In the genomic region with DNA sequence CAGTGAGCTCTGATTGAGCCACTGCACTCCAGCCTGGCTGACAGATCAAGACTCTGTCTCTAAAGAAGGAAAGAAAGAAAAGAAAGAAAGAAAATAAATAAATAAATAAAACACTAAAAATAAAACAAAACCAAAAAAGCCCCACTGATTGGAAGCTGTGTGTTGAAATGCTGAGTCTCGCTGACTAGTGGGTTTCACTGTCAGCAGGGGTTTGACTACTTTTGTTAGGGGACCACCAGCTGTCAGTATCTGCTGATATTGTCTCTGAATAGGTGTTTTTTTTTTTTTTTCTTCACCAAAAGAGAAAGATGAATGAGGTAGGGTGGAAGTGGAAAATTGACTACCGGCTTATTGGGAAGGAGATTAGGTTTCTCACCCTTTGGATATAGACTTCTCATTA, we compare ENCODE assay signal across 23 cellular contexts.
"Had no signal": no experiment of that assay in that cellular context is flagged by ENCODE, and none has a peak within 500 bp of the region (broad histone marks: within the 10 kb centered on the region; RNA-seq: fewer than 3 reads in every experiment).

No MANE protein-coding gene starts in this region.

- ATAC-seq: effector memory CD8-positive, alpha-beta T cell; esophagus mucosa; gastrocnemius medialis; heart right ventricle; left cardiac atrium; left lung; left ventricle myocardium superior; lower lobe of right lung; naive thymus-derived CD4-positive, alpha-beta T cell had no signal

- H3K27ac ChIP-seq: colonic mucosa, epithelial cell of prostate, esophagus squamous epithelium, gastrocnemius medialis, heart right ventricle, left lung, lower lobe of right lung had no signal

- DNase-seq: colonic mucosa; cortex of kidney; effector CD8-positive, alpha-beta T cell; effector memory CD8-positive, alpha-beta T cell; endodermal cell; erythroblast; esophagus squamous epithelium; foreskin fibroblast; foreskin melanocyte; gastrocnemius medialis; glutamatergic neuron; head of caudate nucleus; heart right ventricle; hippocampal formation; left cardiac atrium; left lung; left ventricle myocardium superior; lower lobe of right lung; mesenchymal stem cell; midbrain; naive thymus-derived CD4-positive, alpha-beta T cell had no signal

- H3K9me3 ChIP-seq: colonic mucosa, esophagus squamous epithelium, gastrocnemius medialis, heart right ventricle, left lung, lower lobe of right lung had no signal

- H3K4me3 ChIP-seq: colonic mucosa, esophagus squamous epithelium, gastrocnemius medialis, heart right ventricle, left lung, lower lobe of right lung had no signal

- H3K27me3 ChIP-seq: colonic mucosa, esophagus squamous epithelium, gastrocnemius medialis, heart right ventricle, left lung had no signal

- H3K36me3 ChIP-seq: colonic mucosa, esophagus squamous epithelium, gastrocnemius medialis, heart right ventricle, left lung, lower lobe of right lung had no signal

- H3K4me1 ChIP-seq: colonic mucosa, esophagus squamous epithelium, gastrocnemius medialis, heart right ventricle, left lung, lower lobe of right lung had no signal
